ENCODE assay signal across 26 cellular contexts in genomic region chr6:1522779-1523178, GRCh38.
"Had no signal": no experiment of that assay in that cellular context is flagged by ENCODE, and none has a peak within 500 bp of the region (broad histone marks: within the 10 kb centered on the region; RNA-seq: fewer than 3 reads in every experiment).

No MANE protein-coding gene starts in this region.

- H3K9me3 ChIP-seq: colonic mucosa, left lung, ovary, psoas muscle, testis, upper lobe of left lung had no signal

- DNase-seq: colonic mucosa; effector CD8-positive, alpha-beta T cell; endodermal cell; foreskin fibroblast; heart left ventricle; left cardiac atrium; left lung; occipital lobe; ovary; posterior cingulate gyrus; psoas muscle; right cardiac atrium; spleen; stimulated activated CD4-positive, alpha-beta T cell treated with anti-CD3 and anti-CD28 coated beads, Interleukin-4, amount 100 ng/mL, for 4 hours; stimulated activated naive CD8-positive, alpha-beta T cell treated with anti-CD3 and anti-CD28 coated beads, Interleukin-15, Interleukin-2, amounts not matched to agents 100 U/mL and 50 U/mL, for 24 hours; substantia nigra; testis; tibial artery; upper lobe of left lung had no signal

- H3K27ac ChIP-seq: colonic mucosa, epithelial cell of prostate, gastroesophageal sphincter, heart left ventricle, hepatocyte, left lung, ovary, psoas muscle, skin epidermis, spleen, testis, tibial artery, upper lobe of left lung had no signal

- H3K79me2 ChIP-seq: hepatocyte had no signal

- H3K27me3 ChIP-seq: colonic mucosa, ovary, testis, upper lobe of left lung had no signal

- H3K36me3 ChIP-seq: colonic mucosa, gastroesophageal sphincter, heart left ventricle, left lung, ovary, spleen, tibial artery, upper lobe of left lung had no signal

- H3K4me1 ChIP-seq: colonic mucosa had no signal

- ATAC-seq: esophagus mucosa; gastroesophageal sphincter; heart left ventricle; left cardiac atrium; left lung; psoas muscle; right cardiac atrium; stimulated activated memory B cell treated with anti-CD40 and anti-IgM and Interleukin-4, amounts not matched to agents 10 μg/mL and 1 μg/mL and 100 μg/mL, for 72 hours; stimulated activated naive CD8-positive, alpha-beta T cell treated with anti-CD3 and anti-CD28 coated beads, Interleukin-15, Interleukin-2, amounts not matched to agents 100 U/mL and 50 U/mL, for 24 hours had no signal

- H3K9me3 Mint-ChIP-seq: dendritic cell treated with granulocyte-macrophage colony-stimulating factor and Interleukin-4, amounts not matched to agents 40 ng/mL and 50 ng/mL, for 4 days had no signal

- H3K4me2 ChIP-seq: hepatocyte had no signal

- H3K27ac Mint-ChIP-seq: dendritic cell treated with granulocyte-macrophage colony-stimulating factor and Interleukin-4, amounts not matched to agents 40 ng/mL and 50 ng/mL, for 4 days; endodermal cell; stimulated activated memory B cell treated with anti-CD40 and anti-IgM and Interleukin-4, amounts not matched to agents 10 μg/mL and 1 μg/mL and 100 μg/mL, for 72 hours had no signal

- H3K36me3 Mint-ChIP-seq: stimulated activated memory B cell treated with anti-CD40 and anti-IgM and Interleukin-4, amounts not matched to agents 10 μg/mL and 1 μg/mL and 100 μg/mL, for 72 hours had no signal

- H3K4me1 Mint-ChIP-seq: stimulated activated memory B cell treated with anti-CD40 and anti-IgM and Interleukin-4, amounts not matched to agents 10 μg/mL and 1 μg/mL and 100 μg/mL, for 72 hours had no signal

- H3K4me3 Mint-ChIP-seq: dendritic cell treated with granulocyte-macrophage colony-stimulating factor and Interleukin-4, amounts not matched to agents 40 ng/mL and 50 ng/mL, for 4 days; endodermal cell; stimulated activated memory B cell treated with anti-CD40 and anti-IgM and Interleukin-4, amounts not matched to agents 10 μg/mL and 1 μg/mL and 100 μg/mL, for 72 hours had no signal

- H2AFZ ChIP-seq: hepatocyte had no signal

- H3K4me3 ChIP-seq: colonic mucosa, gastroesophageal sphincter, heart left ventricle, hepatocyte, left lung, ovary, psoas muscle, skin epidermis, spleen, tibial artery, upper lobe of left lung had no signal
